In the genomic region with DNA sequence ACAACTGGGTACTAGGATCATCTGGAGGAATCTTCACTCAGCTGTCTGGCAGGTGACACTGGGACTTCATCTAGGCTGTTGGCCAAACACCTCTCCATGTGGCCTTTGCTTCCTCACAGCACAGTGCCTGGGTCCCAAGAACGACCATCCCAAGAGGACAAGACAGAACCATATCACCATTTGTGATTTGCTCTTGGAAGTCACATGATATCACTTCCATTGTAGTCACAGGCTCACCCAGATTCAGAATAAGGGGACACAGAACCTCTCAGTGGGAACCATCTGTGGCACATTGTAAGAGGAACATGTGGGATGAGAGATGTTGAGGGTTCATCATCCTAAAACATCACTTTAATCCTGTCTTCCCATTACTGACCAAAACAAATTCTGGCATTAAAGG, we compare ENCODE assay signal across 11 cellular contexts.
"Had no signal": no experiment of that assay in that cellular context is flagged by ENCODE, and none has a peak within 500 bp of the region (broad histone marks: within the 10 kb centered on the region; RNA-seq: fewer than 3 reads in every experiment).

No MANE protein-coding gene starts in this region.

- H3K4me3 ChIP-seq: esophagus muscularis mucosa had no signal

- ATAC-seq: left lobe of liver had no signal

- H3K9me3 ChIP-seq: esophagus muscularis mucosa had no signal

- H3K27me3 ChIP-seq: esophagus muscularis mucosa had no signal

- DNase-seq: activated CD4-positive, alpha-beta T cell treated with anti-CD3 and anti-CD28 coated beads for 1 hour; activated gamma-delta T cell; activated naive CD8-positive, alpha-beta T cell treated with anti-CD3 and anti-CD28 coated beads, Interleukin-2, amount 10 ng/mL, durations not matched to agents 7 days and 5 days; activated T-cell treated with anti-CD3 and anti-CD28 coated beads, Interleukin-2, amount 50 U/mL, for 24 hours; anterior cingulate cortex; glutamatergic neuron; small intestine had no signal

- H3K27ac ChIP-seq: esophagus muscularis mucosa had no signal

- FAIRE-seq: islet of Langerhans, small intestine, urothelium cell line had no signal
